Comparison of ENCODE assay signal across 28 cellular contexts in the genomic region with DNA sequence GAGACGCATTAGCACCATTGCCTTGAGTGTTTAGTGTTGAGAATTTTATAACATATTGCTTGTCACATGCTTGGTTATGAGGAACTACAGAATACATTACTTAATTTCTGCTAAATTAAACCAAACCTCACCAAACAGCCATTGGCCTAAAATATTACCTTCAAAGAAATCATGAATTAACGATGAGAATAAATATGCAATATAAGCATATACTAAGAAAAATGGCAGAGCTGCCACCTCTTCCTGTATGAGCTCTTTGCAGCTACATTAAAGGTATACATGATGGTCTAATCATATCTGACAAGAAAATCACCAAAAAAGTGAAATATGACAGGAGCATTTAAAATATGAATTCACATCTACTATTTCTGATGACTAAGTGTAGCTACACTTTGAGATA.
"Had no signal": no experiment of that assay in that cellular context is flagged by ENCODE, and none has a peak within 500 bp of the region (broad histone marks: within the 10 kb centered on the region; RNA-seq: fewer than 3 reads in every experiment).

No MANE protein-coding gene starts in this region.

- DNase-seq: colonic mucosa; cortex of kidney; dermis blood vessel endothelial cell; dorsolateral prefrontal cortex; effector CD4-positive, alpha-beta T cell; effector CD8-positive, alpha-beta T cell; effector memory CD4-positive, alpha-beta T cell; effector memory CD8-positive, alpha-beta T cell; endodermal cell; erythroblast; esophagus squamous epithelium; foreskin fibroblast; foreskin keratinocyte; foreskin melanocyte; gastrocnemius medialis; glutamatergic neuron; head of caudate nucleus; heart left ventricle; heart right ventricle had no signal

- FAIRE-seq: colon, endometrium, endothelial cell of umbilical vein, frontal cortex had no signal

- H3K4me3 ChIP-seq: colonic mucosa, coronary artery, dorsolateral prefrontal cortex, esophagus muscularis mucosa, esophagus squamous epithelium, gastrocnemius medialis, gastroesophageal sphincter, heart left ventricle, heart right ventricle had no signal

- H3K4me1 ChIP-seq: colonic mucosa, foreskin keratinocyte had no signal

- H3K9me3 ChIP-seq: colonic mucosa, gastrocnemius medialis had no signal

- H3K36me3 ChIP-seq: colonic mucosa, esophagus muscularis mucosa, esophagus squamous epithelium, gastrocnemius medialis, gastroesophageal sphincter, heart left ventricle, heart right ventricle had no signal

- H3K27ac ChIP-seq: colonic mucosa, coronary artery, dorsolateral prefrontal cortex, epithelial cell of prostate, esophagus muscularis mucosa, esophagus squamous epithelium, foreskin keratinocyte, gastrocnemius medialis, gastroesophageal sphincter, heart left ventricle, heart right ventricle had no signal

- ATAC-seq: effector memory CD8-positive, alpha-beta T cell; esophagus mucosa; foreskin keratinocyte; gastrocnemius medialis; gastroesophageal sphincter; heart left ventricle; heart right ventricle had no signal

- H3K27me3 ChIP-seq: colonic mucosa, dorsolateral prefrontal cortex, esophagus muscularis mucosa, esophagus squamous epithelium, foreskin keratinocyte, gastrocnemius medialis, gastroesophageal sphincter, heart left ventricle, heart right ventricle had no signal
